ENCODE assay signal across 13 cellular contexts in genomic region chr20:46203510-46203837, GRCh38.
"Had no signal": no experiment of that assay in that cellular context is flagged by ENCODE, and none has a peak within 500 bp of the region (broad histone marks: within the 10 kb centered on the region; RNA-seq: fewer than 3 reads in every experiment).

No MANE protein-coding gene starts in this region.

- H3K27me3 ChIP-seq: uterus had no signal

- H3K36me3 Mint-ChIP-seq: activated naive CD8-positive, alpha-beta T cell treated with anti-CD3 and anti-CD28 coated beads for 36 hours; memory B cell; natural killer cell treated with Interleukin-12 subunit alpha and Interleukin-12 subunit beta and Interleukin-15 and Interleukin-18, amount 100 ng/mL, for 72 hours had no signal

- H3K27ac ChIP-seq: esophagus squamous epithelium, parathyroid adenoma had no signal

- H3K4me1 ChIP-seq: uterus had no signal

- DNase-seq: activated CD4-positive, alpha-beta memory T cell treated with anti-CD3 and anti-CD28 coated beads, Interleukin-2, amount 10 ng/mL, durations not matched to agents 7 days and 5 days; activated gamma-delta T cell treated with Interleukin-2 at 50 U/mL for 16 hours; activated naive CD8-positive, alpha-beta T cell treated with anti-CD3 and anti-CD28 coated beads for 36 hours; activated T-cell treated with anti-CD3 and anti-CD28 coated beads, Interleukin-2, amount 50 U/mL, for 48 hours; esophagus squamous epithelium; left colon; stimulated activated CD4-positive, alpha-beta T cell treated with anti-CD3 and anti-CD28 coated beads, Interleukin-15, amount 100 ng/mL, for 24 hours; stimulated activated CD4-positive, alpha-beta T cell treated with anti-CD3 and anti-CD28 coated beads, Interleukin-4, amount 100 ng/mL, for 24 hours had no signal

- H3K9me3 ChIP-seq: esophagus squamous epithelium, uterus had no signal

- H3K27ac Mint-ChIP-seq: activated CD4-positive, alpha-beta memory T cell treated with anti-CD3 and anti-CD28 coated beads, Interleukin-2, amount 10 ng/mL, durations not matched to agents 7 days and 5 days; activated naive CD8-positive, alpha-beta T cell treated with anti-CD3 and anti-CD28 coated beads for 36 hours; memory B cell; natural killer cell treated with Interleukin-12 subunit alpha and Interleukin-12 subunit beta and Interleukin-15 and Interleukin-18, amount 100 ng/mL, for 72 hours; stimulated activated naive CD8-positive, alpha-beta T cell treated with anti-CD3 and anti-CD28 coated beads, Interleukin-15, Interleukin-2, amounts not matched to agents 100 ng/mL and 50 ng/mL, for 24 hours had no signal

- H3K4me3 Mint-ChIP-seq: activated CD4-positive, alpha-beta memory T cell treated with anti-CD3 and anti-CD28 coated beads, Interleukin-2, amount 10 ng/mL, durations not matched to agents 7 days and 5 days; activated naive CD8-positive, alpha-beta T cell treated with anti-CD3 and anti-CD28 coated beads for 36 hours; memory B cell; natural killer cell treated with Interleukin-12 subunit alpha and Interleukin-12 subunit beta and Interleukin-15 and Interleukin-18, amount 100 ng/mL, for 72 hours; stimulated activated naive CD8-positive, alpha-beta T cell treated with anti-CD3 and anti-CD28 coated beads, Interleukin-15, Interleukin-2, amounts not matched to agents 100 ng/mL and 50 ng/mL, for 24 hours had no signal

- H3K9me3 Mint-ChIP-seq: activated CD4-positive, alpha-beta memory T cell treated with anti-CD3 and anti-CD28 coated beads, Interleukin-2, amount 10 ng/mL, durations not matched to agents 7 days and 5 days; activated naive CD8-positive, alpha-beta T cell treated with anti-CD3 and anti-CD28 coated beads for 36 hours; memory B cell; natural killer cell treated with Interleukin-12 subunit alpha and Interleukin-12 subunit beta and Interleukin-15 and Interleukin-18, amount 100 ng/mL, for 72 hours; stimulated activated naive CD8-positive, alpha-beta T cell treated with anti-CD3 and anti-CD28 coated beads, Interleukin-15, Interleukin-2, amounts not matched to agents 100 ng/mL and 50 ng/mL, for 24 hours had no signal

- H3K36me3 ChIP-seq: esophagus squamous epithelium, uterus had no signal

- H3K4me3 ChIP-seq: esophagus squamous epithelium, uterus had no signal

- H3K9ac ChIP-seq: parathyroid adenoma had no signal

- H3K79me2 ChIP-seq: parathyroid adenoma had no signal
